Comparison of ENCODE assay signal across 11 cellular contexts in genomic region chr16:69520800-69521602, GRCh38. TPM values are rescaled to one million over a fixed set of nuclear protein-coding genes. Genes with fewer than 3 reads are reported as not detected.
A peak's percentile ranks its signal among the peaks of the same experiment; 100 is the strongest.
DNase-seq lines count a peak whose midpoint lies in the region; ATAC-seq and TF ChIP-seq lines count a peak whose summit lies in the region.
"Had no signal": no experiment of that assay in that cellular context is flagged by ENCODE, and none has a peak within 500 bp of the region (broad histone marks: within the 10 kb centered on the region; RNA-seq: fewer than 3 reads in every experiment).

No MANE protein-coding gene starts in this region.

- TSS peak; percentile 91 for BruUV-seq in MCF 10A (replicated peaks; lab: Mats Ljungman, UMichigan)

- no peaks in the 10 kb centered on the region for H3K27me3 ChIP-seq in breast epithelium

- CTCF ChIA-PET in MCF 10A (lab: Yijun Ruan, JAX): interaction anchor here (1.1 kb wide), 1 partner anchor 71 kb away, joined by 3 read pairs; no protein-coding TSS in a partner anchor

- TF ChIP-seq CTCF in MCF 10A (IDR thresholded peaks at IDR 0.05; ENCODE audit: unreplicated experiment): no peak
- TF ChIP-seq CTCF in breast epithelium (IDR thresholded peaks at IDR 0.05): no peak

- no peaks in the 10 kb centered on the region for H3K9me3 ChIP-seq in breast epithelium

- no peak overlapping the region for H3K4me3 ChIP-seq in breast epithelium

- intact Hi-C loops in MCF 10A (cut with micrococcal nuclease): no loop called here
- intact Hi-C loops in breast epithelium (cut with DNase I; ENCODE audit: low total_unique reads): no loop called here

- no peaks in the 10 kb centered on the region for H3K27me3 Mint-ChIP-seq in MCF 10A (ENCODE audit: insufficient read depth, unreplicated experiment)
- H3K27me3 Mint-ChIP-seq: central memory CD8-positive, alpha-beta T cell had no signal

- no peak overlapping the region for H3K27ac ChIP-seq in breast epithelium
- H3K27ac ChIP-seq: C4-2B had no signal

- DNase-seq in MCF 10A (ENCODE audit: unreplicated experiment) (no peak), breast epithelium (ENCODE audit: low spot score in 2 of 2) (no peak), astrocyte of the hippocampus (ENCODE audit: low read depth, low spot score) (peak; percentile 32), NCI-H774 (lab: John Stamatoyannopoulos, UW) (no peak), glomerular visceral epithelial cell (ENCODE audit: extremely low spot score) (no peak)
- DNase-seq in stimulated activated naive CD8-positive, alpha-beta T cell treated with anti-CD3 and anti-CD28 coated beads, Interleukin-15, Interleukin-2, amounts not matched to agents 100 U/mL and 50 U/mL, for 24 hours: peak; percentile 58
- DNase-seq: SIG-M5 had no signal

- H3K36me3 Mint-ChIP-seq in MCF 10A (ENCODE audit: insufficient read depth, unreplicated experiment): no peaks in the 10 kb centered on the region

- H3K4me3 Mint-ChIP-seq in MCF 10A (ENCODE audit: unreplicated experiment): no peak overlapping the region
- H3K4me3 Mint-ChIP-seq: central memory CD8-positive, alpha-beta T cell had no signal

- POLR2A ChIA-PET in MCF 10A (lab: Yijun Ruan, JAX): interaction anchor here (0.6 to 1.1 kb wide), 2 partner anchors 16 to 56 kb away, joined by 3 to 4 read pairs; no protein-coding TSS in a partner anchor

- H3K36me3 ChIP-seq in breast epithelium: no peaks in the 10 kb centered on the region

- peaks cover 7% of the 10 kb centered on the region for H3K9me3 Mint-ChIP-seq in MCF 10A (ENCODE audit: unreplicated experiment)
- H3K9me3 Mint-ChIP-seq: central memory CD8-positive, alpha-beta T cell had no signal

- no peaks in the 10 kb centered on the region for H3K4me1 ChIP-seq in breast epithelium

- peak overlapping the region; percentile 51 for H3K27ac Mint-ChIP-seq in MCF 10A (ENCODE audit: low read depth, unreplicated experiment)

- H3K4me1 Mint-ChIP-seq in MCF 10A (ENCODE audit: insufficient read depth, unreplicated experiment): peaks cover 11% of the 10 kb centered on the region
- H3K4me1 Mint-ChIP-seq: central memory CD8-positive, alpha-beta T cell had no signal

- ATAC-seq in HG03571 (IDR thresholded peaks at IDR 0.05; ENCODE audit: unreplicated experiment): peak; percentile 70
- peak; percentile 93 for ATAC-seq in stimulated activated naive CD8-positive, alpha-beta T cell treated with anti-CD3 and anti-CD28 coated beads, Interleukin-15, Interleukin-2, amounts not matched to agents 100 U/mL and 50 U/mL, for 24 hours
- no peak for ATAC-seq in HG03457 (IDR thresholded peaks at IDR 0.05; ENCODE audit: unreplicated experiment)

- no peak for TF ChIP-seq POLR2A in breast epithelium (IDR thresholded peaks at IDR 0.05)

RNA-seq across cellular contexts. Expression of gene NFAT5, which starts 44.8 kb away (rescaled TPM):
- total RNA-seq in MCF 10A (2022): 35.8 and 46.4 TPM in 2 replicates
- total RNA-seq in breast epithelium: 10 to 100 TPM; 57.3 to 88.3 (median 63.3) TPM

Comparison
In these comparisons a context has a peak if more than half of its experiments do, and no peak if none do; other contexts are left out.
1. DNase-seq: peak in astrocyte of the hippocampus (single experiment) and stimulated activated naive CD8-positive, alpha-beta T cell treated with anti-CD3 and anti-CD28 coated beads, Interleukin-15, Interleukin-2, amounts not matched to agents 100 U/mL and 50 U/mL, for 24 hours (single experiment); none in MCF 10A (single experiment), breast epithelium (0 of 2), NCI-H774 (single experiment) and glomerular visceral epithelial cell (single experiment).